1 cellular context compared by ENCODE assay signal in the genomic region with DNA sequence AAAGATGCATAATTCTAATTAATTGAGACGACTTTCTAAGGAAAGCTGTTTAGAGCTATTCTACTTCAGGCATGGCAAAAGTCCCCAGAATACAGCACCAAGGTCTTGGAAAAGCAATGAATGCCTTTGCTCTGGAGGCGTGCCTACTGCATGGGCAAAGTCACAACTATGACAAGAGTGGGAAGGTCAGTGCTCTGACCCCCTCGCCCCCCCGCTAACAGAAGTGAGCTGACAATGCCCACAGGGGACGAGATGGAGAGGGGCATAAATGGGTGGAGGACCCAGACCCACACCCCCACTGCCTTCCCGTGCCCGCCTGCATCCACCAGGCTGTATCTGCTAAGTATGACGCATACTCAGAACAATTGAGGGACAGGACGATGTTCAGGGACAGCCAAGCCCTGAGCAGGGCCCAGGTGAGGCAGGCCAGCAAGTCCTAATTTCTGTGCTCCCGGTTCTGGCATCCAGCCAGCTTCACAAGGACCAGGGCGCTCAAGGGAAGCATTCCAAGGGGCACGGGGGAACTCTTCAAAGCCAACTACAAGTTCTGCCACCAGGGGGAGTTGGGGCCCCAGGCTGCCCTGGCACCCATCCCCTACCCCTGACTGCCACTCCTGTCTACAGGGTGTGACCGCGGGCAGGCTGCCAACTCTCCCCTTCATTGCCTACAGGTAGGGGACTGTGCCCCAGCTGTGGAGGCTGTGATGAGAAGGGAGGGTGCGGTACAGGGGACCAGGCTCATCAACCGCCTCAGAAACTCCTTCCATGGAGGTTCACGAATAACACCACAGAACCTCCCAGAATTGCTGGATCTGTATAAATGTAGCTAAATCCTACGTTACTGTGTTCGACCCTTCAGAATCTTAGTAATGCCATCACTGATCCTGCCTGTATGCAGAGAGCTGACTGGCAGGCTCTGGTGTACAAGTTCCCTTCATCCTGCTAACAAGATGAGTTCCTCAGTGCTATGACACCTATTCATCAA.
TF ChIP-seq lines count a peak whose summit lies in the region.

No MANE protein-coding gene starts in this region.

TF ChIP-seq in K562, 482 proteins besides CTCF, POLR2A, EP300 and RAD21:
- TF ChIP-seq CBFB (CRISPR knock-in tag; IDR thresholded peaks at IDR 0.05) (0 out of 2 replicates have a peak, but pooled peaks have one; percentile 33), CHD4 (IDR thresholded peaks at IDR 0.05; ENCODE audit: insufficient read depth, insufficient replicate concordance, low read depth, low read length, poor library complexity, severe bottlenecking) (no peak), SPI1 (IDR thresholded peaks at IDR 0.05; ENCODE audit: borderline replicate concordance, low read depth, low read length) (no peak), POLR2G (IDR thresholded peaks at IDR 0.05; ENCODE audit: low read depth, low read length) (0 out of 2 replicates have a peak, but pooled peaks have one; percentile 24), JUND (IDR thresholded peaks at IDR 0.05; ENCODE audit: borderline replicate concordance, low read depth, low read length) (no peak), JUND (tag; IDR thresholded peaks at IDR 0.05; ENCODE audit: borderline replicate concordance, low read depth, low read length) (peak; percentile 38; the same call in 1 of the 3 replicates), NFIC (IDR thresholded peaks at IDR 0.05) (peak; percentile 94), DMBX1 (CRISPR knock-in tag; IDR thresholded peaks at IDR 0.05; ENCODE audit: borderline replicate concordance) (peak; percentile 51; the same call in 1 of the 2 replicates), TCFL5 (CRISPR knock-in tag; conservative IDR thresholded peaks at IDR 0.05) (no peak), ZZZ3 (IDR thresholded peaks at IDR 0.05) (no peak), HDAC3 (IDR thresholded peaks at IDR 0.05; ENCODE audit: borderline replicate concordance, partially characterized antibody) (no peak), SIN3B (IDR thresholded peaks at IDR 0.05; ENCODE audit: low read depth) (0 out of 2 replicates have a peak, but pooled peaks have one; percentile 23), HSF4 (CRISPR knock-in tag; IDR thresholded peaks at IDR 0.05; ENCODE audit: borderline replicate concordance) (peak; percentile 71; the same call in 1 of the 2 replicates), NFIX (CRISPR knock-in tag; IDR thresholded peaks at IDR 0.05; ENCODE audit: low read depth) (peak; percentile 37; the same call in 1 of the 2 replicates), ZNF324 (CRISPR knock-in tag; IDR thresholded peaks at IDR 0.05) (no peak), ZNF583 (CRISPR knock-in tag; IDR thresholded peaks at IDR 0.05) (peak; percentile 69; the same call in 1 of the 2 replicates), EZH2 (IDR thresholded peaks at IDR 0.05; ENCODE audit: borderline replicate concordance, low read depth, low read length) (no peak), PHB (CRISPR knock-in tag; IDR thresholded peaks at IDR 0.05) (no peak), RCOR1 (IDR thresholded peaks at IDR 0.05; ENCODE audit: borderline replicate concordance in 1 of 2, low read depth in 2 of 2, low read length in 2 of 2) (0 out of 4 replicates have a peak, but pooled peaks of 1 of the 2 experiments have one; percentile 22), FOXJ2 (tag; IDR thresholded peaks at IDR 0.05) (no peak), EGR1 (conservative IDR thresholded peaks at IDR 0.05) (no peak), CHD2 (IDR thresholded peaks at IDR 0.05; ENCODE audit: low read depth, low read length) (no peak), SOX6 (IDR thresholded peaks at IDR 0.05) (no peak), CXXC5 (CRISPR knock-in tag; IDR thresholded peaks at IDR 0.05) (peak; percentile 48; the same call in 1 of the 2 replicates), ZNF274 (IDR thresholded peaks at IDR 0.05; ENCODE audit: borderline replicate concordance, low read depth, low read length) (no peak), RB1 (IDR thresholded peaks at IDR 0.05; ENCODE audit: low read depth) (peak; percentile 47; the same call in 1 of the 2 replicates), CTBP1 (IDR thresholded peaks at IDR 0.05; ENCODE audit: borderline replicate concordance) (peak; percentile 39; the same call in 1 of the 2 replicates), SMAD4 (CRISPR knock-in tag; conservative IDR thresholded peaks at IDR 0.05) (0 out of 2 replicates have a peak, but pooled peaks have one; percentile 29), NR4A1 (CRISPR knock-in tag; IDR thresholded peaks at IDR 0.05) (no peak), NR4A1 (tag; IDR thresholded peaks at IDR 0.05) (peak; percentile 52; the same call in 1 of the 2 replicates)
- TF ChIP-seq, protein P1, sequence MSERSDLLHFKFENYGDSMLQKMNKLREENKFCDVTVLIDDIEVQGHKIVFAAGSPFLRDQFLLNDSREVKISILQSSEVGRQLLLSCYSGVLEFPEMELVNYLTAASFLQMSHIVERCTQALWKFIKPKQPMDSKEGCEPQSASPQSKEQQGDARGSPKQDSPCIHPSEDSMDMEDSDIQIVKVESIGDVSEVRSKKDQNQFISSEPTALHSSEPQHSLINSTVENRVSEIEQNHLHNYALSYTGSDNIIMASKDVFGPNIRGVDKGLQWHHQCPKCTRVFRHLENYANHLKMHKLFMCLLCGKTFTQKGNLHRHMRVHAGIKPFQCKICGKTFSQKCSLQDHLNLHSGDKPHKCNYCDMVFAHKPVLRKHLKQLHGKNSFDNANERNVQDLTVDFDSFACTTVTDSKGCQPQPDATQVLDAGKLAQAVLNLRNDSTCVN (CRISPR knock-in tag; IDR thresholded peaks at IDR 0.05): no peak
- TF ChIP-seq, protein P2, sequence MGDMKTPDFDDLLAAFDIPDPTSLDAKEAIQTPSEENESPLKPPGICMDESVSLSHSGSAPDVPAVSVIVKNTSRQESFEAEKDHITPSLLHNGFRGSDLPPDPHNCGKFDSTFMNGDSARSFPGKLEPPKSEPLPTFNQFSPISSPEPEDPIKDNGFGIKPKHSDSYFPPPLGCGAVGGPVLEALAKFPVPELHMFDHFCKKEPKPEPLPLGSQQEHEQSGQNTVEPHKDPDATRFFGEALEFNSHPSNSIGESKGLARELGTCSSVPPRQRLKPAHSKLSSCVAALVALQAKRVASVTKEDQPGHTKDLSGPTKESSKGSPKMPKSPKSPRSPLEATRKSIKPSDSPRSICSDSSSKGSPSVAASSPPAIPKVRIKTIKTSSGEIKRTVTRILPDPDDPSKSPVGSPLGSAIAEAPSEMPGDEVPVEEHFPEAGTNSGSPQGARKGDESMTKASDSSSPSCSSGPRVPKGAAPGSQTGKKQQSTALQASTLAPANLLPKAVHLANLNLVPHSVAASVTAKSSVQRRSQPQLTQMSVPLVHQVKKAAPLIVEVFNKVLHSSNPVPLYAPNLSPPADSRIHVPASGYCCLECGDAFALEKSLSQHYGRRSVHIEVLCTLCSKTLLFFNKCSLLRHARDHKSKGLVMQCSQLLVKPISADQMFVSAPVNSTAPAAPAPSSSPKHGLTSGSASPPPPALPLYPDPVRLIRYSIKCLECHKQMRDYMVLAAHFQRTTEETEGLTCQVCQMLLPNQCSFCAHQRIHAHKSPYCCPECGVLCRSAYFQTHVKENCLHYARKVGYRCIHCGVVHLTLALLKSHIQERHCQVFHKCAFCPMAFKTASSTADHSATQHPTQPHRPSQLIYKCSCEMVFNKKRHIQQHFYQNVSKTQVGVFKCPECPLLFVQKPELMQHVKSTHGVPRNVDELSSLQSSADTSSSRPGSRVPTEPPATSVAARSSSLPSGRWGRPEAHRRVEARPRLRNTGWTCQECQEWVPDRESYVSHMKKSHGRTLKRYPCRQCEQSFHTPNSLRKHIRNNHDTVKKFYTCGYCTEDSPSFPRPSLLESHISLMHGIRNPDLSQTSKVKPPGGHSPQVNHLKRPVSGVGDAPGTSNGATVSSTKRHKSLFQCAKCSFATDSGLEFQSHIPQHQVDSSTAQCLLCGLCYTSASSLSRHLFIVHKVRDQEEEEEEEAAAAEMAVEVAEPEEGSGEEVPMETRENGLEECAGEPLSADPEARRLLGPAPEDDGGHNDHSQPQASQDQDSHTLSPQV (IDR thresholded peaks at IDR 0.05): peak; percentile 84
- TF ChIP-seq, protein P3, sequence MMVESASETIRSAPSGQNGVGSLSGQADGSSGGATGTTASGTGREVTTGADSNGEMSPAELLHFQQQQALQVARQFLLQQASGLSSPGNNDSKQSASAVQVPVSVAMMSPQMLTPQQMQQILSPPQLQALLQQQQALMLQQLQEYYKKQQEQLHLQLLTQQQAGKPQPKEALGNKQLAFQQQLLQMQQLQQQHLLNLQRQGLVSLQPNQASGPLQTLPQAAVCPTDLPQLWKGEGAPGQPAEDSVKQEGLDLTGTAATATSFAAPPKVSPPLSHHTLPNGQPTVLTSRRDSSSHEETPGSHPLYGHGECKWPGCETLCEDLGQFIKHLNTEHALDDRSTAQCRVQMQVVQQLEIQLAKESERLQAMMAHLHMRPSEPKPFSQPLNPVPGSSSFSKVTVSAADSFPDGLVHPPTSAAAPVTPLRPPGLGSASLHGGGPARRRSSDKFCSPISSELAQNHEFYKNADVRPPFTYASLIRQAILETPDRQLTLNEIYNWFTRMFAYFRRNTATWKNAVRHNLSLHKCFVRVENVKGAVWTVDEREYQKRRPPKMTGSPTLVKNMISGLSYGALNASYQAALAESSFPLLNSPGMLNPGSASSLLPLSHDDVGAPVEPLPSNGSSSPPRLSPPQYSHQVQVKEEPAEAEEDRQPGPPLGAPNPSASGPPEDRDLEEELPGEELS (CRISPR knock-in tag; IDR thresholded peaks at IDR 0.05; ENCODE audit: borderline replicate concordance): no peak
- TF ChIP-seq, protein P4, sequence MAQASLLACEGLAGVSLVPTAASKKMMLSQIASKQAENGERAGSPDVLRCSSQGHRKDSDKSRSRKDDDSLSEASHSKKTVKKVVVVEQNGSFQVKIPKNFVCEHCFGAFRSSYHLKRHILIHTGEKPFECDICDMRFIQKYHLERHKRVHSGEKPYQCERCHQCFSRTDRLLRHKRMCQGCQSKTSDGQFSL (CRISPR knock-in tag; IDR thresholded peaks at IDR 0.05): peak; percentile 85; the same call in 1 of the 2 replicates
- TF ChIP-seq, protein P4 (tag; IDR thresholded peaks at IDR 0.05): no peak
- TF ChIP-seq, protein P5, sequence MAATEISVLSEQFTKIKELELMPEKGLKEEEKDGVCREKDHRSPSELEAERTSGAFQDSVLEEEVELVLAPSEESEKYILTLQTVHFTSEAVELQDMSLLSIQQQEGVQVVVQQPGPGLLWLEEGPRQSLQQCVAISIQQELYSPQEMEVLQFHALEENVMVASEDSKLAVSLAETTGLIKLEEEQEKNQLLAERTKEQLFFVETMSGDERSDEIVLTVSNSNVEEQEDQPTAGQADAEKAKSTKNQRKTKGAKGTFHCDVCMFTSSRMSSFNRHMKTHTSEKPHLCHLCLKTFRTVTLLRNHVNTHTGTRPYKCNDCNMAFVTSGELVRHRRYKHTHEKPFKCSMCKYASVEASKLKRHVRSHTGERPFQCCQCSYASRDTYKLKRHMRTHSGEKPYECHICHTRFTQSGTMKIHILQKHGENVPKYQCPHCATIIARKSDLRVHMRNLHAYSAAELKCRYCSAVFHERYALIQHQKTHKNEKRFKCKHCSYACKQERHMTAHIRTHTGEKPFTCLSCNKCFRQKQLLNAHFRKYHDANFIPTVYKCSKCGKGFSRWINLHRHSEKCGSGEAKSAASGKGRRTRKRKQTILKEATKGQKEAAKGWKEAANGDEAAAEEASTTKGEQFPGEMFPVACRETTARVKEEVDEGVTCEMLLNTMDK (IDR thresholded peaks at IDR 0.05; ENCODE audit: borderline replicate concordance, insufficient read depth, low read depth, low read length, poor library complexity, severe bottlenecking): peak; percentile 31
- TF ChIP-seq, protein P6, sequence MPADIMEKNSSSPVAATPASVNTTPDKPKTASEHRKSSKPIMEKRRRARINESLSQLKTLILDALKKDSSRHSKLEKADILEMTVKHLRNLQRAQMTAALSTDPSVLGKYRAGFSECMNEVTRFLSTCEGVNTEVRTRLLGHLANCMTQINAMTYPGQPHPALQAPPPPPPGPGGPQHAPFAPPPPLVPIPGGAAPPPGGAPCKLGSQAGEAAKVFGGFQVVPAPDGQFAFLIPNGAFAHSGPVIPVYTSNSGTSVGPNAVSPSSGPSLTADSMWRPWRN (IDR thresholded peaks at IDR 0.05; ENCODE audit: low read depth): no peak
- TF ChIP-seq, protein P7, sequence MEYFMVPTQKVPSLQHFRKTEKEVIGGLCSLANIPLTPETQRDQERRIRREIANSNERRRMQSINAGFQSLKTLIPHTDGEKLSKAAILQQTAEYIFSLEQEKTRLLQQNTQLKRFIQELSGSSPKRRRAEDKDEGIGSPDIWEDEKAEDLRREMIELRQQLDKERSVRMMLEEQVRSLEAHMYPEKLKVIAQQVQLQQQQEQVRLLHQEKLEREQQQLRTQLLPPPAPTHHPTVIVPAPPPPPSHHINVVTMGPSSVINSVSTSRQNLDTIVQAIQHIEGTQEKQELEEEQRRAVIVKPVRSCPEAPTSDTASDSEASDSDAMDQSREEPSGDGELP (CRISPR knock-in tag; IDR thresholded peaks at IDR 0.05; ENCODE audit: borderline replicate concordance): peak; percentile 44; the same call in 1 of the 2 replicates
